Comparison of ENCODE assay signal across 24 cellular contexts in the genomic region with DNA sequence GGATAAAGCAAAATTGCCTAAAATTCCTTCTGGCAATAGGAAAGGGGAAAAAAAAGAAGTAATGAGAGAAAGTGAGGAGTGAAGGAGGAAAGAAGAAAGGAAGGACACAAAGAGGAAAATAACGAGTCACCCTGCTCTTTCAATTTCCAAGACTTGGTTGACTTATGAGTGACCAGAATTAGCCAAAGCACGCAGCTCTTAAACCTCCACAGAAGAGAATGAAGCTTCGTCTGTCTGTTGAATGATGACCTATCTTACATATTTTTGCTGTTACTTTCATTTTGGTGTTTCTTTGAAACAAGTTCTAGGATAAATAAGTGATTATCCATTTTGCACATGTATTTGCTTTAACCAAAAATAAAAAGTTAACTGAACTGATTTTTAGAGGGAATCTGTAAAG. TPM values are rescaled to one million over a fixed set of nuclear protein-coding genes. Genes with fewer than 3 reads are reported as not detected.
DNase-seq lines count a peak whose midpoint lies in the region; TF ChIP-seq lines count a peak whose summit lies in the region.
"Had no signal": no experiment of that assay in that cellular context is flagged by ENCODE, and none has a peak within 500 bp of the region (broad histone marks: within the 10 kb centered on the region; RNA-seq: fewer than 3 reads in every experiment).

No MANE protein-coding gene starts in this region.

- peak overlapping the region; percentile 18 for H3K9ac ChIP-seq in adipocyte (ENCODE audit: low read length)
- H3K9ac ChIP-seq: KMS-11 had no signal

- BruUV-seq in MCF 10A (replicated peaks; lab: Mats Ljungman, UMichigan), result no TSS peak

- H3K27ac Mint-ChIP-seq in MCF 10A (ENCODE audit: low read depth, unreplicated experiment), result no peak overlapping the region
- H3K27ac Mint-ChIP-seq in activated T-helper 1 cell treated with anti-CD3 and anti-CD28 coated beads, Interleukin-12 subunit alpha, Interleukin-12 subunit beta, Interleukin-2, Interleukin-4 antibody, amounts not matched to agents 30 ng/mL and 10 ng/mL and 1 ng/mL, durations not matched to agents 14 hours and 24 hours and 36 hours, result no peak overlapping the region

- peak overlapping the region; percentile 45 to 54 for H3K27ac ChIP-seq in breast epithelium
- H3K27ac ChIP-seq: 22Rv1, C4-2B, KMS-11, Peyer's patch had no signal

- H3K27me3 ChIP-seq in breast epithelium (no peaks in the 10 kb centered on the region), adipocyte (replicated peaks; ENCODE audit: control insufficient read depth, insufficient read depth, low read length) (no peaks in the 10 kb centered on the region)
- H3K27me3 ChIP-seq: Peyer's patch had no signal

- POLR2A ChIA-PET in MCF 10A (lab: Yijun Ruan, JAX), result no interaction called here

- DNase-seq in breast epithelium (ENCODE audit: low spot score in 2 of 2) (no peak), MCF 10A (ENCODE audit: unreplicated experiment) (no peak), adipocyte (ENCODE audit: low read depth) (no peak), foreskin fibroblast (peak in 1 of 2 donors; percentile 16), DMS 273 (lab: John Stamatoyannopoulos, UW; ENCODE audit: unreplicated experiment) (no peak), posterior cingulate gyrus (no peak), cerebellar cortex (ENCODE audit: low spot score) (no peak)
- no peak for DNase-seq in activated T-helper 1 cell treated with anti-CD3 and anti-CD28 coated beads, Interleukin-12 subunit alpha, Interleukin-12 subunit beta, Interleukin-2, Interleukin-4 antibody, amounts not matched to agents 30 ng/mL and 10 ng/mL and 1 ng/mL, durations not matched to agents 14 hours and 24 hours and 36 hours (ENCODE audit: low spot score)
- DNase-seq: DMS53, EL, GF-D8, MV-4-11, NCI-H1105 treated with DMSO at 0.1 percent for 48 hours, NCI-H2029 treated with DMSO at 0.1 percent for 48 hours, NCI-H2171 treated with DMSO at 0.1 percent for 48 hours, NCI-H524 treated with DMSO at 0.1 percent for 48 hours, NCI-H82, Peyer's patch had no signal

- H3K9me3 Mint-ChIP-seq in MCF 10A (ENCODE audit: unreplicated experiment), result no peaks in the 10 kb centered on the region
- no peaks in the 10 kb centered on the region for H3K9me3 Mint-ChIP-seq in activated T-helper 1 cell treated with anti-CD3 and anti-CD28 coated beads, Interleukin-12 subunit alpha, Interleukin-12 subunit beta, Interleukin-2, Interleukin-4 antibody, amounts not matched to agents 30 ng/mL and 10 ng/mL and 1 ng/mL, durations not matched to agents 14 hours and 24 hours and 36 hours

- H3K4me1 Mint-ChIP-seq in MCF 10A (ENCODE audit: insufficient read depth, unreplicated experiment), result peaks cover 6% of the 10 kb centered on the region
- H3K4me1 Mint-ChIP-seq in activated T-helper 1 cell treated with anti-CD3 and anti-CD28 coated beads, Interleukin-12 subunit alpha, Interleukin-12 subunit beta, Interleukin-2, Interleukin-4 antibody, amounts not matched to agents 30 ng/mL and 10 ng/mL and 1 ng/mL, durations not matched to agents 14 hours and 24 hours and 36 hours (ENCODE audit: low read depth), result no peaks in the 10 kb centered on the region

- H3K36me3 ChIP-seq in breast epithelium, result no peaks in the 10 kb centered on the region
- no peaks in the 10 kb centered on the region for H3K36me3 ChIP-seq in adipocyte (ENCODE audit: control insufficient read depth, insufficient read depth, low read length, severe bottlenecking)
- H3K36me3 ChIP-seq: HAP-1, Peyer's patch had no signal

- H3K27me3 Mint-ChIP-seq in MCF 10A (ENCODE audit: insufficient read depth, unreplicated experiment), result no peaks in the 10 kb centered on the region
- peaks cover 6% of the 10 kb centered on the region for H3K27me3 Mint-ChIP-seq in activated T-helper 1 cell treated with anti-CD3 and anti-CD28 coated beads, Interleukin-12 subunit alpha, Interleukin-12 subunit beta, Interleukin-2, Interleukin-4 antibody, amounts not matched to agents 30 ng/mL and 10 ng/mL and 1 ng/mL, durations not matched to agents 14 hours and 24 hours and 36 hours (ENCODE audit: insufficient read depth)

- H3K9me3 ChIP-seq in breast epithelium (no peaks in the 10 kb centered on the region), adipocyte (ENCODE audit: control insufficient read depth, low read length) (no peaks in the 10 kb centered on the region)
- H3K9me3 ChIP-seq: HAP-1, Peyer's patch had no signal

- TF ChIP-seq CTCF in breast epithelium (IDR thresholded peaks at IDR 0.05), result no peak
- TF ChIP-seq CTCF in MCF 10A (IDR thresholded peaks at IDR 0.05; ENCODE audit: unreplicated experiment), result no peak
- TF ChIP-seq CTCF in foreskin fibroblast (IDR thresholded peaks at IDR 0.05; ENCODE audit: low read depth, low read length), result no peak

- TF ChIP-seq POLR2A in breast epithelium (IDR thresholded peaks at IDR 0.05), result no peak

- no peak overlapping the region for H3K4me3 Mint-ChIP-seq in MCF 10A (ENCODE audit: unreplicated experiment)
- H3K4me3 Mint-ChIP-seq in activated T-helper 1 cell treated with anti-CD3 and anti-CD28 coated beads, Interleukin-12 subunit alpha, Interleukin-12 subunit beta, Interleukin-2, Interleukin-4 antibody, amounts not matched to agents 30 ng/mL and 10 ng/mL and 1 ng/mL, durations not matched to agents 14 hours and 24 hours and 36 hours, result no peak overlapping the region

- intact Hi-C loops in breast epithelium (cut with DNase I; ENCODE audit: low total_unique reads) (no loop called here), MCF 10A (cut with micrococcal nuclease) (no loop called here), posterior cingulate gyrus (cut with DNase I) (no loop called here)
- intact Hi-C loops in activated T-helper 1 cell treated with anti-CD3 and anti-CD28 coated beads, Interleukin-12 subunit alpha, Interleukin-12 subunit beta, Interleukin-2, Interleukin-4 antibody, amounts not matched to agents 30 ng/mL and 10 ng/mL and 1 ng/mL, durations not matched to agents 14 hours and 24 hours and 36 hours (cut with micrococcal nuclease), result no loop called here

- H3K4me1 ChIP-seq in breast epithelium, result no peaks in the 10 kb centered on the region
- H3K4me1 ChIP-seq in adipocyte (ENCODE audit: control insufficient read depth, insufficient read depth, low read length), result peaks cover 27% of the 10 kb centered on the region
- H3K4me1 ChIP-seq: HAP-1, Peyer's patch had no signal

- H3K4me3 ChIP-seq in breast epithelium (peak overlapping the region; percentile 26 to 44 (median 30)), adipocyte (ENCODE audit: low read length) (peak overlapping the region; percentile 75), foreskin fibroblast (ENCODE audit: low read depth in 1 of 2, low read length in 2 of 2) (peak overlapping the region; percentile 20 to 57)
- H3K4me3 ChIP-seq: HAP-1, Peyer's patch had no signal

- CTCF ChIA-PET in MCF 10A (lab: Yijun Ruan, JAX), result no interaction called here

- no peaks in the 10 kb centered on the region for H3K36me3 Mint-ChIP-seq in MCF 10A (ENCODE audit: insufficient read depth, unreplicated experiment)
- no peaks in the 10 kb centered on the region for H3K36me3 Mint-ChIP-seq in activated T-helper 1 cell treated with anti-CD3 and anti-CD28 coated beads, Interleukin-12 subunit alpha, Interleukin-12 subunit beta, Interleukin-2, Interleukin-4 antibody, amounts not matched to agents 30 ng/mL and 10 ng/mL and 1 ng/mL, durations not matched to agents 14 hours and 24 hours and 36 hours (ENCODE audit: low read depth)

RNA-seq across cellular contexts. Expression of gene MMP27, which starts 0.7 kb away (rescaled TPM):
- total RNA-seq in breast epithelium, result 1 to 10 TPM in 1 of 3 donors, under 1 TPM in 1, not detected in 1; 0.33 to 2.1 TPM
- not detected in 2 replicates for total RNA-seq in MCF 10A (2022)
- not detected in 2 replicates for total RNA-seq in activated T-helper 1 cell treated with anti-CD3 and anti-CD28 coated beads, Interleukin-12 subunit alpha, Interleukin-12 subunit beta, Interleukin-2, Interleukin-4 antibody, amounts not matched to agents 30 ng/mL and 10 ng/mL and 1 ng/mL, durations not matched to agents 14 hours and 24 hours and 36 hours
- total RNA-seq: HT1080, OCI-LY7 had no signal

RNA-seq across cellular contexts. Expression of gene MMP8, which starts 19.9 kb away (rescaled TPM):
- 1 to 10 TPM in 1 of 3 donors, under 1 TPM in 1, not detected in 1; 0.33 to 2.3 TPM for total RNA-seq in breast epithelium
- 0.12 TPM in 1 of 2 replicates, not detected in the other for total RNA-seq in MCF 10A (2022)
- not detected in 2 replicates for total RNA-seq in activated T-helper 1 cell treated with anti-CD3 and anti-CD28 coated beads, Interleukin-12 subunit alpha, Interleukin-12 subunit beta, Interleukin-2, Interleukin-4 antibody, amounts not matched to agents 30 ng/mL and 10 ng/mL and 1 ng/mL, durations not matched to agents 14 hours and 24 hours and 36 hours
- total RNA-seq: OCI-LY7, Peyer's patch had no signal
